In genomic region chr20:47231382-47232042, GRCh38 we compare ENCODE assay signal across 17 cellular contexts.
DNase-seq lines count a peak whose midpoint lies in the region; ATAC-seq, FAIRE-seq and TF ChIP-seq lines count a peak whose summit lies in the region.
"Had no signal": no experiment of that assay in that cellular context is flagged by ENCODE, and none has a peak within 500 bp of the region (broad histone marks: within the 10 kb centered on the region; RNA-seq: fewer than 3 reads in every experiment).

No MANE protein-coding gene starts in this region.

- TF ChIP-seq CTCF in BJ (IDR thresholded peaks at IDR 0.05; ENCODE audit: insufficient read depth, low read depth, low read length) (peak; percentile 20; the same call in 1 of the 2 replicates), RWPE1 (conservative IDR thresholded peaks at IDR 0.05; ENCODE audit: low read depth) (no peak), osteocyte (IDR thresholded peaks at IDR 0.05) (peak; percentile 16)

- H3K27ac ChIP-seq in RWPE1 = peak overlapping the region; percentile 22

- peak overlapping the region; percentile 72 to 79 for H3K27ac Mint-ChIP-seq in effector memory CD8-positive, alpha-beta T cell
- H3K27ac Mint-ChIP-seq in osteocyte (ENCODE audit: unreplicated experiment) = peak overlapping the region; percentile 75
- no peak overlapping the region for H3K27ac Mint-ChIP-seq in activated CD8-positive, alpha-beta memory T cell treated with anti-CD3 and anti-CD28 coated beads, Interleukin-2, amount 10 ng/mL, durations not matched to agents 7 days and 5 days
- H3K27ac Mint-ChIP-seq: stimulated activated memory B cell treated with anti-CD40 and anti-IgM and Interleukin-4, amounts not matched to agents 10 μg/mL and 1 μg/mL and 100 μg/mL, for 72 hours had no signal

- H3K9me3 Mint-ChIP-seq in effector memory CD8-positive, alpha-beta T cell = no peaks in the 10 kb centered on the region
- no peaks in the 10 kb centered on the region for H3K9me3 Mint-ChIP-seq in osteocyte (ENCODE audit: unreplicated experiment)
- no peaks in the 10 kb centered on the region for H3K9me3 Mint-ChIP-seq in activated CD8-positive, alpha-beta memory T cell treated with anti-CD3 and anti-CD28 coated beads, Interleukin-2, amount 10 ng/mL, durations not matched to agents 7 days and 5 days (ENCODE audit: low read depth)
- H3K9me3 Mint-ChIP-seq: stimulated activated memory B cell treated with anti-CD40 and anti-IgM and Interleukin-4, amounts not matched to agents 10 μg/mL and 1 μg/mL and 100 μg/mL, for 72 hours had no signal

- no peak for DNase-seq in BJ (ENCODE audit: low read depth)
- no peak for DNase-seq in RWPE1 (ENCODE audit: low spot score)
- DNase-seq in effector memory CD8-positive, alpha-beta T cell = no peak
- DNase-seq in osteocyte (ENCODE audit: extremely low spot score, unreplicated experiment) = no peak
- DNase-seq in frontal cortex (ENCODE audit: low spot score in 2 of 2) = no peak
- DNase-seq in middle frontal gyrus (ENCODE audit: extremely low spot score, low spot score) = no peak
- DNase-seq in NCI-H2029 treated with DMSO at 0.1 percent for 48 hours (lab: John Stamatoyannopoulos, UW) = no peak
- no peak for DNase-seq in activated CD8-positive, alpha-beta memory T cell treated with anti-CD3 and anti-CD28 coated beads, Interleukin-2, amount 10 ng/mL, durations not matched to agents 7 days and 5 days
- DNase-seq: activated T-cell treated with anti-CD3 and anti-CD28 coated beads for 4 hours; effector memory CD4-positive, alpha-beta T cell; GDM1; NCI-H1092; NCI-H345; PC-3; stimulated activated CD4-positive, alpha-beta T cell treated with anti-CD3 and anti-CD28 coated beads, Interleukin-4, amount 100 ng/mL, for 24 hours; SW 1271 had no signal

- FAIRE-seq in frontal cortex (lab: Jason Lieb, UNC) = no peak

- H3K27me3 ChIP-seq in BJ (ENCODE audit: control insufficient read depth, insufficient read depth, low read length) = no peaks in the 10 kb centered on the region

- H3K36me3 Mint-ChIP-seq in effector memory CD8-positive, alpha-beta T cell (ENCODE audit: insufficient read depth) = peaks cover 63% of the 10 kb centered on the region
- peaks cover 55% of the 10 kb centered on the region for H3K36me3 Mint-ChIP-seq in osteocyte (ENCODE audit: unreplicated experiment)
- peaks cover 34% of the 10 kb centered on the region for H3K36me3 Mint-ChIP-seq in activated CD8-positive, alpha-beta memory T cell treated with anti-CD3 and anti-CD28 coated beads, Interleukin-2, amount 10 ng/mL, durations not matched to agents 7 days and 5 days

- no peak overlapping the region for H3K4me3 Mint-ChIP-seq in effector memory CD8-positive, alpha-beta T cell
- no peak overlapping the region for H3K4me3 Mint-ChIP-seq in osteocyte (ENCODE audit: unreplicated experiment)
- no peak overlapping the region for H3K4me3 Mint-ChIP-seq in activated CD8-positive, alpha-beta memory T cell treated with anti-CD3 and anti-CD28 coated beads, Interleukin-2, amount 10 ng/mL, durations not matched to agents 7 days and 5 days
- H3K4me3 Mint-ChIP-seq: stimulated activated memory B cell treated with anti-CD40 and anti-IgM and Interleukin-4, amounts not matched to agents 10 μg/mL and 1 μg/mL and 100 μg/mL, for 72 hours had no signal

- POLR2A ChIA-PET in BJ (lab: Charles Lee) = no interaction called here
- POLR2A ChIA-PET in RWPE1 (lab: Yijun Ruan, JAX; ENCODE audit: low non-redundant PET) = no interaction called here

- H3K4me3 ChIP-seq in BJ (ENCODE audit: low read depth, low read length) = no peak overlapping the region

- ATAC-seq in effector memory CD8-positive, alpha-beta T cell (replicated peaks) = no peak
- ATAC-seq in activated CD8-positive, alpha-beta memory T cell treated with anti-CD3 and anti-CD28 coated beads, Interleukin-2, amount 10 ng/mL, durations not matched to agents 7 days and 5 days = no peak
- ATAC-seq: PC-3; stimulated activated memory B cell treated with anti-CD40 and anti-IgM and Interleukin-4, amounts not matched to agents 10 μg/mL and 1 μg/mL and 100 μg/mL, for 72 hours had no signal

- CTCF ChIA-PET in BJ (lab: Yijun Ruan, JAX) (interaction anchor here (0.6 to 1.5 kb wide), 6 partner anchors 9 to 270 kb away, joined by 3 to 5 read pairs (median 3); partner anchors contain the start of gene NCOA3), RWPE1 (lab: Yijun Ruan, JAX) (interaction anchor here (0.6 to 0.9 kb wide), 2 partner anchors 25 to 284 kb away, joined by 3 to 4 read pairs; no protein-coding TSS in a partner anchor)
- CTCF ChIA-PET in activated CD8-positive, alpha-beta memory T cell treated with anti-CD3 and anti-CD28 coated beads, Interleukin-2, amount 10 ng/mL, durations not matched to agents 7 days and 5 days (lab: Charles Lee) = interaction anchor here (0.8 to 0.9 kb wide), 2 partner anchors 10 to 35 kb away, joined by 3 to 5 read pairs; no protein-coding TSS in a partner anchor

- H3K27me3 Mint-ChIP-seq in effector memory CD8-positive, alpha-beta T cell = no peaks in the 10 kb centered on the region
- H3K27me3 Mint-ChIP-seq in osteocyte (ENCODE audit: unreplicated experiment) = no peaks in the 10 kb centered on the region
- no peaks in the 10 kb centered on the region for H3K27me3 Mint-ChIP-seq in activated CD8-positive, alpha-beta memory T cell treated with anti-CD3 and anti-CD28 coated beads, Interleukin-2, amount 10 ng/mL, durations not matched to agents 7 days and 5 days
- H3K27me3 Mint-ChIP-seq: stimulated activated memory B cell treated with anti-CD40 and anti-IgM and Interleukin-4, amounts not matched to agents 10 μg/mL and 1 μg/mL and 100 μg/mL, for 72 hours had no signal

- H3K4me1 Mint-ChIP-seq in effector memory CD8-positive, alpha-beta T cell (ENCODE audit: low read depth in 2 of 2) = peaks cover 0 to 2% of the 10 kb centered on the region in 2 donors
- peaks cover 21% of the 10 kb centered on the region for H3K4me1 Mint-ChIP-seq in osteocyte (ENCODE audit: unreplicated experiment)
- no peaks in the 10 kb centered on the region for H3K4me1 Mint-ChIP-seq in activated CD8-positive, alpha-beta memory T cell treated with anti-CD3 and anti-CD28 coated beads, Interleukin-2, amount 10 ng/mL, durations not matched to agents 7 days and 5 days
- H3K4me1 Mint-ChIP-seq: stimulated activated memory B cell treated with anti-CD40 and anti-IgM and Interleukin-4, amounts not matched to agents 10 μg/mL and 1 μg/mL and 100 μg/mL, for 72 hours had no signal

- peaks cover 9% of the 10 kb centered on the region for H3K36me3 ChIP-seq in BJ (ENCODE audit: control insufficient read depth, insufficient read depth, low read length)
